In genomic region chr12:1282670-1283361, GRCh38 we compare ENCODE assay signal across 16 cellular contexts.
DNase-seq lines count a peak whose midpoint lies in the region; ATAC-seq and TF ChIP-seq lines count a peak whose summit lies in the region.
"Had no signal": no experiment of that assay in that cellular context is flagged by ENCODE, and none has a peak within 500 bp of the region (broad histone marks: within the 10 kb centered on the region; RNA-seq: fewer than 3 reads in every experiment).

No MANE protein-coding gene starts in this region.

- DNase-seq in D341Med (ENCODE audit: low spot score) (peak; percentile 38), NT2/D1 (ENCODE audit: low read depth, low spot score) (peak; percentile 25), sciatic nerve (ENCODE audit: low spot score) (peak; percentile 64), EL (no peak)
- DNase-seq in activated naive CD4-positive, alpha-beta T cell treated with anti-CD3 and anti-CD28 coated beads for 36 hours: no peak
- DNase-seq: activated CD8-positive, alpha-beta memory T cell treated with anti-CD3 and anti-CD28 coated beads, Interleukin-2, amount 10 ng/mL, durations not matched to agents 7 days and 5 days; glutamatergic neuron; NCI-H1417; NK-92 treated with Interleukin-12 subunit alpha and Interleukin-12 subunit beta, amount 100 ng/mL, for 24 hours; stimulated activated CD8-positive, alpha-beta memory T cell treated with anti-CD3 and anti-CD28 coated beads, Interleukin-4, amount 100 ng/mL, for 48 hours had no signal

- no peaks in the 10 kb centered on the region for H3K27me3 Mint-ChIP-seq in activated naive CD4-positive, alpha-beta T cell treated with anti-CD3 and anti-CD28 coated beads for 36 hours (ENCODE audit: low read depth)
- H3K27me3 Mint-ChIP-seq: activated CD8-positive, alpha-beta memory T cell treated with anti-CD3 and anti-CD28 coated beads, Interleukin-2, amount 10 ng/mL, durations not matched to agents 7 days and 5 days; B cell had no signal

- no peak overlapping the region for H3K9ac ChIP-seq in NT2/D1 (ENCODE audit: insufficient read length, low read depth)

- TF ChIP-seq EP300 in gastroesophageal sphincter (IDR thresholded peaks at IDR 0.05): no peak

- H3K9me3 ChIP-seq in NT2/D1 (ENCODE audit: insufficient read depth, low read length) (no peaks in the 10 kb centered on the region), gastroesophageal sphincter (no peaks in the 10 kb centered on the region)
- H3K9me3 ChIP-seq: SJSA1 had no signal

- TF ChIP-seq CTCF in gastroesophageal sphincter (IDR thresholded peaks at IDR 0.05): no peak

- peak; percentile 48 for ATAC-seq in gastroesophageal sphincter
- ATAC-seq in sciatic nerve: peak; percentile 93
- no peak for ATAC-seq in HG03135 (IDR thresholded peaks at IDR 0.05; ENCODE audit: unreplicated experiment)
- ATAC-seq in HG03095 (IDR thresholded peaks at IDR 0.05; ENCODE audit: unreplicated experiment): no peak
- ATAC-seq: activated CD8-positive, alpha-beta memory T cell treated with anti-CD3 and anti-CD28 coated beads, Interleukin-2, amount 10 ng/mL, durations not matched to agents 7 days and 5 days; HCT116 had no signal

- peaks cover 2% of the 10 kb centered on the region for H3K36me3 Mint-ChIP-seq in activated naive CD4-positive, alpha-beta T cell treated with anti-CD3 and anti-CD28 coated beads for 36 hours (ENCODE audit: low read depth)

- no peaks in the 10 kb centered on the region for H3K9me3 Mint-ChIP-seq in activated naive CD4-positive, alpha-beta T cell treated with anti-CD3 and anti-CD28 coated beads for 36 hours

- H3K4me1 ChIP-seq in NT2/D1 (ENCODE audit: insufficient read depth, insufficient read length) (peaks cover 2% of the 10 kb centered on the region), gastroesophageal sphincter (peaks cover 0 to 30% (median 0%) of the 10 kb centered on the region in 3 donors)

- TF ChIP-seq POLR2A in gastroesophageal sphincter (IDR thresholded peaks at IDR 0.05): no peak

- H3K27ac Mint-ChIP-seq in activated naive CD4-positive, alpha-beta T cell treated with anti-CD3 and anti-CD28 coated beads for 36 hours: no peak overlapping the region
- H3K27ac Mint-ChIP-seq: activated CD8-positive, alpha-beta memory T cell treated with anti-CD3 and anti-CD28 coated beads, Interleukin-2, amount 10 ng/mL, durations not matched to agents 7 days and 5 days; B cell had no signal

- H3K27me3 ChIP-seq in NT2/D1 (ENCODE audit: insufficient read depth, insufficient read length) (no peaks in the 10 kb centered on the region), gastroesophageal sphincter (no peaks in the 10 kb centered on the region)
- H3K27me3 ChIP-seq: SJSA1 had no signal

- 39 to 51% methylated on average over 3 to 5 of the region's 5 CpGs for WGBS in gastroesophageal sphincter (ENCODE audit: low coverage in 1 of 2), 2 donors

- CTCF ChIA-PET in activated naive CD4-positive, alpha-beta T cell treated with anti-CD3 and anti-CD28 coated beads for 36 hours (lab: Charles Lee): no interaction called here

- H3K27ac ChIP-seq in gastroesophageal sphincter: peak overlapping the region in 3 of 4 donors; percentile 59 to 67 (median 59)
- H3K27ac ChIP-seq: SJSA1 had no signal

- no peak overlapping the region for H3K4me3 Mint-ChIP-seq in activated naive CD4-positive, alpha-beta T cell treated with anti-CD3 and anti-CD28 coated beads for 36 hours
- H3K4me3 Mint-ChIP-seq: activated CD8-positive, alpha-beta memory T cell treated with anti-CD3 and anti-CD28 coated beads, Interleukin-2, amount 10 ng/mL, durations not matched to agents 7 days and 5 days; B cell had no signal

- intact Hi-C loops in sciatic nerve (cut with DNase I): no loop called here
- intact Hi-C loops in activated naive CD4-positive, alpha-beta T cell treated with anti-CD3 and anti-CD28 coated beads for 36 hours (cut with micrococcal nuclease): no loop called here

- H3K36me3 ChIP-seq in NT2/D1 (ENCODE audit: insufficient read depth, insufficient read length, low read length) (no peaks in the 10 kb centered on the region), gastroesophageal sphincter (no peaks in the 10 kb centered on the region)
- H3K36me3 ChIP-seq: SJSA1 had no signal

- H3K4me1 Mint-ChIP-seq in activated naive CD4-positive, alpha-beta T cell treated with anti-CD3 and anti-CD28 coated beads for 36 hours (ENCODE audit: low read depth): peaks cover 5% of the 10 kb centered on the region

- H3K4me3 ChIP-seq in NT2/D1 (ENCODE audit: insufficient read length, low read depth) (no peak overlapping the region), gastroesophageal sphincter (no peak overlapping the region)
- H3K4me3 ChIP-seq: SJSA1 had no signal

Comparison
In these comparisons a context has a peak if more than half of its experiments do, and no peak if none do; other contexts are left out.
1. DNase-seq: peak in D341Med (single experiment), NT2/D1 (single experiment) and sciatic nerve (single experiment); none in activated naive CD4-positive, alpha-beta T cell treated with anti-CD3 and anti-CD28 coated beads for 36 hours (single experiment) and EL (single experiment).
2. ATAC-seq: peak in gastroesophageal sphincter (single experiment) and sciatic nerve (single experiment); none in HG03135 (single experiment) and HG03095 (single experiment).